In the genomic region with DNA sequence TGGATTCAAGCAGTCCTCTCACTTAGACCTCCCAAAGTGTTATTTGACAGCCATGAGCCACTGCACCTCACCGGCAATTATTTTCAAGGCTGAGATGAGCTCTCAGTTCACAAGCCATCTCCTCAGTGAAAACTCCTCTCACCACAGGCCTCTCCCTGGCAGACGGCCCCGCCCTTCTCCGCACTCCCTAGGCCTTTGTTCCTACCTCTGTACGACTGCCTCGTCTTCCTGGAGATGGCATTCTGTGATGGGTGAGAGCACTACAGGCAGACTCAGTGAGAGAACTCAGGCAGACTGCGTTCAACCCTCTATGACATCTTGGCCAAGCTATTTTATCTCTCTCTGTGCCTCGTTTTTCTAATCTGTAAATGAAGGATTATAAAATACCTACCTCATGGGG, we compare ENCODE assay signal across 20 cellular contexts.
DNase-seq lines count a peak whose midpoint lies in the region; ATAC-seq and TF ChIP-seq lines count a peak whose summit lies in the region.
"Had no signal": no experiment of that assay in that cellular context is flagged by ENCODE, and none has a peak within 500 bp of the region (broad histone marks: within the 10 kb centered on the region; RNA-seq: fewer than 3 reads in every experiment).

No MANE protein-coding gene starts in this region.

- H3K9ac ChIP-seq in endodermal cell (ENCODE audit: extremely low read depth, low read length, poor library complexity, severe bottlenecking) (no peak overlapping the region), SK-N-SH (no peak overlapping the region)
- H3K9ac ChIP-seq: parathyroid adenoma had no signal

- no peaks in the 10 kb centered on the region for H3K36me3 Mint-ChIP-seq in endodermal cell (ENCODE audit: low read depth)
- H3K36me3 Mint-ChIP-seq in nephron progenitor cell (ENCODE audit: low read depth): no peaks in the 10 kb centered on the region
- H3K36me3 Mint-ChIP-seq: CD8-positive, alpha-beta T cell had no signal

- POLR2A ChIA-PET in SK-N-SH (lab: Yijun Ruan, JAX) (no interaction called here), A673 (lab: Charles Lee; ENCODE audit: low non-redundant PET) (interaction anchor here (0.6 kb wide), 1 partner anchor 36 kb away, joined by 3 read pairs; no protein-coding TSS in a partner anchor)

- H3K9me2 ChIP-seq in SK-N-SH: no peaks in the 10 kb centered on the region

- intact Hi-C loops in A673 (cut with micrococcal nuclease; ENCODE audit: unreplicated experiment): no loop called here

- BruUV-seq in A673 (replicated peaks; lab: Mats Ljungman, UMichigan): no TSS peak

- no peaks in the 10 kb centered on the region for H3K27me3 ChIP-seq in endodermal cell (ENCODE audit: control insufficient read depth, insufficient read depth, low read length, poor library complexity, severe bottlenecking)
- no peaks in the 10 kb centered on the region for H3K27me3 ChIP-seq in SK-N-SH (ENCODE audit: insufficient read depth)
- no peaks in the 10 kb centered on the region for H3K27me3 ChIP-seq in A673 (replicated peaks; ENCODE audit: insufficient read depth, low read depth, low read length, poor library complexity)
- H3K27me3 ChIP-seq: stomach had no signal

- no peak overlapping the region for H2AFZ ChIP-seq in SK-N-SH (ENCODE audit: low read depth)
- H2AFZ ChIP-seq: parathyroid adenoma had no signal

- H3K4me1 Mint-ChIP-seq in endodermal cell: peaks cover 3% of the 10 kb centered on the region
- peaks cover 16% of the 10 kb centered on the region for H3K4me1 Mint-ChIP-seq in nephron progenitor cell

- no peak overlapping the region for H3K4me2 ChIP-seq in SK-N-SH

- H3K9me3 Mint-ChIP-seq in endodermal cell (no peaks in the 10 kb centered on the region), nephron progenitor cell (no peaks in the 10 kb centered on the region)
- H3K9me3 Mint-ChIP-seq: CD8-positive, alpha-beta T cell had no signal

- no peaks in the 10 kb centered on the region for H4K20me1 ChIP-seq in SK-N-SH (ENCODE audit: insufficient read depth)

- H3K4me3 ChIP-seq in endodermal cell (ENCODE audit: low read length) (no peak overlapping the region), SK-N-SH (ENCODE audit: low read depth in 2 of 2, low read length in 1 of 2) (no peak overlapping the region), A673 (ENCODE audit: low read depth, low read length, poor library complexity, severe bottlenecking) (no peak overlapping the region)
- H3K4me3 ChIP-seq: stomach had no signal

- TF ChIP-seq CTCF in endodermal cell (conservative IDR thresholded peaks at IDR 0.05) (no peak), nephron progenitor cell (IDR thresholded peaks at IDR 0.05) (no peak), SK-N-SH (IDR thresholded peaks at IDR 0.05) (no peak), A673 (conservative IDR thresholded peaks at IDR 0.05; ENCODE audit: low read depth, low read length) (no peak)

- no peak overlapping the region for H3K27ac ChIP-seq in endodermal cell (ENCODE audit: low read depth, low read length)
- peak overlapping the region in 1 of 2 experiments; percentile 94; a peak in 2 of 4 replicates for H3K27ac ChIP-seq in SK-N-SH (ENCODE audit: low read depth in 2 of 2, low read length in 1 of 2)
- no peak overlapping the region for H3K27ac ChIP-seq in A673 (ENCODE audit: low read depth, low read length, poor library complexity, severe bottlenecking)
- H3K27ac ChIP-seq: parathyroid adenoma, stomach had no signal

- H3K36me3 ChIP-seq in endodermal cell (ENCODE audit: control insufficient read depth, insufficient read depth, low read length) (no peaks in the 10 kb centered on the region), SK-N-SH (replicated peaks in 1 of 2; ENCODE audit: control insufficient read depth in 1 of 2, insufficient read depth in 2 of 2, low read length in 1 of 2) (no peaks in the 10 kb centered on the region), A673 (ENCODE audit: insufficient read depth, low read length, poor library complexity, severe bottlenecking) (no peaks in the 10 kb centered on the region)
- H3K36me3 ChIP-seq: stomach had no signal

- 50 to 71% methylated on average over 1 to 7 of the region's 8 CpGs for WGBS in endodermal cell (ENCODE audit: insufficient coverage in 1 of 2, insufficient read length in 1 of 2), 2 experiments
- 68% methylated on average over 8 of the region's 8 CpGs for WGBS in SK-N-SH (ENCODE audit: low lambda C conversion rate)

- no peak for TF ChIP-seq RAD21 in SK-N-SH (IDR thresholded peaks at IDR 0.05; ENCODE audit: low read length)

- CTCF ChIA-PET in SK-N-SH (lab: Yijun Ruan, JAX): no interaction called here
- CTCF ChIA-PET in A673 (lab: Charles Lee): no interaction called here

- TF ChIP-seq EP300 in SK-N-SH (IDR thresholded peaks at IDR 0.05; ENCODE audit: borderline replicate concordance in 1 of 2, low read depth in 1 of 2, low read length in 1 of 2): no peak

- H3K4me3 Mint-ChIP-seq in endodermal cell: no peak overlapping the region
- H3K4me3 Mint-ChIP-seq in nephron progenitor cell: no peak overlapping the region
- H3K4me3 Mint-ChIP-seq: CD8-positive, alpha-beta T cell had no signal

- H3K27me3 Mint-ChIP-seq in endodermal cell (ENCODE audit: insufficient read depth): no peaks in the 10 kb centered on the region
- peaks cover 6% of the 10 kb centered on the region for H3K27me3 Mint-ChIP-seq in nephron progenitor cell (ENCODE audit: low read depth, poor library complexity)

- H3K79me2 ChIP-seq in SK-N-SH (ENCODE audit: insufficient read depth): peaks cover 8% of the 10 kb centered on the region; the same call in 1 of the 2 replicates
- H3K79me2 ChIP-seq: parathyroid adenoma had no signal

- no peak for ATAC-seq in HG03108 (IDR thresholded peaks at IDR 0.05; ENCODE audit: unreplicated experiment)
- ATAC-seq: CD8-positive, alpha-beta T cell; HCT116; sciatic nerve had no signal

- H3K27ac Mint-ChIP-seq in endodermal cell (peak overlapping the region; percentile 14), nephron progenitor cell (peak overlapping the region; percentile 4)
- H3K27ac Mint-ChIP-seq: CD8-positive, alpha-beta T cell had no signal

- H3K4me1 ChIP-seq in endodermal cell (ENCODE audit: control insufficient read depth, insufficient read depth, low read length) (no peaks in the 10 kb centered on the region), SK-N-SH (ENCODE audit: control insufficient read depth in 1 of 2, insufficient read depth in 2 of 2, low read depth in 1 of 2, low read length in 1 of 2) (peaks cover 11 to 33% of the 10 kb centered on the region in 2 experiments), A673 (ENCODE audit: insufficient read depth, low read length, poor library complexity, severe bottlenecking) (no peaks in the 10 kb centered on the region)
- H3K4me1 ChIP-seq: parathyroid adenoma, stomach had no signal

- H3K9me3 ChIP-seq in endodermal cell (ENCODE audit: control insufficient read depth, low read length) (no peaks in the 10 kb centered on the region), SK-N-SH (no peaks in the 10 kb centered on the region), A673 (ENCODE audit: low read depth, low read length, poor library complexity, severe bottlenecking) (no peaks in the 10 kb centered on the region)
- H3K9me3 ChIP-seq: stomach had no signal

- peak; percentile 34 for DNase-seq in Daoy (ENCODE audit: low read depth)
- DNase-seq in NCI-H226: peak; percentile 93
- peak; percentile 62 for DNase-seq in endodermal cell
- DNase-seq in nephron progenitor cell: no peak
- DNase-seq in SK-N-SH: no peak
- no peak for DNase-seq in A673 (ENCODE audit: low spot score)
- no peak for DNase-seq in NCI-H2196 (lab: John Stamatoyannopoulos, UW; ENCODE audit: unreplicated experiment)
- DNase-seq: activated CD4-positive, alpha-beta T cell treated with anti-CD3 and anti-CD28 coated beads, Interleukin-2, amount 50 U/mL, for 48 hours; activated naive CD4-positive, alpha-beta T cell; CD8-positive, alpha-beta T cell; cortex of kidney; DND-41; NCI-H1417; NCI-H345; stimulated activated CD4-positive, alpha-beta T cell treated with anti-CD3 and anti-CD28 coated beads, Interleukin-2, amount 100 ng/mL, for 24 hours; stomach had no signal

- peaks cover 48% of the 10 kb centered on the region for H3F3A ChIP-seq in SK-N-SH (replicated peaks; ENCODE audit: insufficient read depth)

TF ChIP-seq in SK-N-SH, 30 proteins besides CTCF, POLR2A, EP300 and RAD21:
- no peak for TF ChIP-seq MEF2A (IDR thresholded peaks at IDR 0.05; ENCODE audit: borderline replicate concordance, low read depth)
- TF ChIP-seq PBX3 (IDR thresholded peaks at IDR 0.05): no peak
- no peak for TF ChIP-seq POLR2AphosphoS5 (IDR thresholded peaks at IDR 0.05; ENCODE audit: low read depth, low read length)
- TF ChIP-seq RCOR1 (IDR thresholded peaks at IDR 0.05; ENCODE audit: low read length): no peak

Comparison
In these comparisons a context has a peak if more than half of its experiments do, and no peak if none do; other contexts are left out.
1. DNase-seq: peak in Daoy (single experiment), NCI-H226 (single experiment) and endodermal cell (single experiment); none in nephron progenitor cell (single experiment), SK-N-SH (single experiment), A673 (single experiment) and NCI-H2196 (single experiment).